In genomic region chr12:110174373-110174996, GRCh38 we compare ENCODE assay signal across 28 cellular contexts. TPM values are rescaled to one million over a fixed set of nuclear protein-coding genes. Genes with fewer than 3 reads are reported as not detected.
DNase-seq lines count a peak whose midpoint lies in the region; ATAC-seq and TF ChIP-seq lines count a peak whose summit lies in the region.
"Had no signal": no experiment of that assay in that cellular context is flagged by ENCODE, and none has a peak within 500 bp of the region (broad histone marks: within the 10 kb centered on the region; RNA-seq: fewer than 3 reads in every experiment).

No MANE protein-coding gene starts in this region.

- H3K56ac ChIP-seq in mesendoderm (ENCODE audit: low read length) = no peak overlapping the region

- H2BK120ac ChIP-seq in mesendoderm (ENCODE audit: low read depth, low read length) = no peak overlapping the region

- H3K9me3 ChIP-seq in gastrocnemius medialis (no peaks in the 10 kb centered on the region), hepatocyte (ENCODE audit: low read depth) (no peaks in the 10 kb centered on the region)
- H3K9me3 ChIP-seq: prostate gland, sigmoid colon, upper lobe of right lung had no signal

- intact Hi-C loops in gastrocnemius medialis (cut with DNase I; ENCODE audit: low total_unique reads) = loop anchor here (5.0 kb wide), 1 partner anchor 48 kb away; no protein-coding TSS in a partner anchor

- H2BK15ac ChIP-seq in mesendoderm (replicated peaks; ENCODE audit: low read depth) = no peak overlapping the region

- no peaks in the 10 kb centered on the region for H3K79me1 ChIP-seq in mesendoderm (ENCODE audit: low read length)

- no peak for TF ChIP-seq POLR2A in gastrocnemius medialis (IDR thresholded peaks at IDR 0.05)

- peak; percentile 21 to 81 for DNase-seq in NCI-H2081 (lab: John Stamatoyannopoulos, UW)
- no peak for DNase-seq in NCI-H2081 treated with DMSO at 0.1 percent for 48 hours (lab: John Stamatoyannopoulos, UW)
- peak; percentile 19 for DNase-seq in NCI-H1694 treated with DMSO at 0.1 percent for 48 hours (lab: John Stamatoyannopoulos, UW)
- no peak for DNase-seq in gastrocnemius medialis
- no peak for DNase-seq in mesendoderm
- no peak for DNase-seq in pons (ENCODE audit: low spot score)
- DNase-seq in hepatocyte (ENCODE audit: low spot score) = no peak
- DNase-seq: activated B cell treated with CpG ODN at 0.5 μM for 24 hours; activated CD4-positive, alpha-beta T cell treated with anti-CD3 and anti-CD28 coated beads, Interleukin-2, amount 10 ng/mL, durations not matched to agents 7 days and 5 days; activated effector memory CD4-positive, alpha-beta T cell treated with anti-CD3 and anti-CD28 coated beads, Interleukin-2, amount 50 U/mL, for 16 hours; activated naive CD8-positive, alpha-beta T cell treated with anti-CD3 and anti-CD28 coated beads for 36 hours; central memory CD4-positive, alpha-beta T cell; COR-L47; cortex of kidney; effector memory CD4-positive, alpha-beta T cell; Kasumi-1; NCI-H1417 treated with DMSO at 0.1 percent for 48 hours; SIG-M5; sigmoid colon; stimulated activated CD4-positive, alpha-beta T cell treated with anti-CD3 and anti-CD28 coated beads, Interleukin-4, amount 100 ng/mL, for 4 hours; substantia nigra; T-cell; upper lobe of right lung had no signal

- no peak overlapping the region for H3K18ac ChIP-seq in mesendoderm (ENCODE audit: low read length)

- peaks cover 48 to 54% of the 10 kb centered on the region in 2 donors for H3K4me1 ChIP-seq in gastrocnemius medialis
- H3K4me1 ChIP-seq in mesendoderm (ENCODE audit: control insufficient read depth, low read depth, low read length) = no peaks in the 10 kb centered on the region
- H3K4me1 ChIP-seq in hepatocyte (ENCODE audit: insufficient read depth) = peaks cover 12% of the 10 kb centered on the region
- H3K4me1 ChIP-seq: prostate gland, upper lobe of right lung had no signal

- H4K8ac ChIP-seq in mesendoderm (ENCODE audit: low read depth, low read length) = no peak overlapping the region

- H3K4me2 ChIP-seq in mesendoderm (ENCODE audit: low read length) = no peak overlapping the region
- H3K4me2 ChIP-seq in hepatocyte = no peak overlapping the region

- H3K4me3 ChIP-seq in gastrocnemius medialis (no peak overlapping the region), mesendoderm (ENCODE audit: low read length) (no peak overlapping the region), hepatocyte (no peak overlapping the region)
- H3K4me3 ChIP-seq: prostate gland, sigmoid colon, upper lobe of right lung had no signal

- no peaks in the 10 kb centered on the region for H4K20me1 ChIP-seq in hepatocyte (ENCODE audit: insufficient read depth, poor library complexity, severe bottlenecking)

- H2BK5ac ChIP-seq in mesendoderm (ENCODE audit: low read length) = no peak overlapping the region

- H3K9me2 ChIP-seq in hepatocyte (replicated peaks; ENCODE audit: insufficient read depth) = no peaks in the 10 kb centered on the region

- no CpG with 5 or more reads among the region's 6 CpGs for WGBS in mesendoderm (ENCODE audit: extremely low coverage, insufficient coverage, low lambda C conversion rate)
- 79% methylated on average over 6 of the region's 6 CpGs for WGBS in hepatocyte (ENCODE audit: low lambda C conversion rate, missing lambda C conversion rate)

- H3K9ac ChIP-seq in mesendoderm (ENCODE audit: low read length) = no peak overlapping the region

- H4K5ac ChIP-seq in mesendoderm (ENCODE audit: low read length) = no peak overlapping the region

- H2AK5ac ChIP-seq in mesendoderm (ENCODE audit: low read length) = no peak overlapping the region

- in situ Hi-C loops in gastrocnemius medialis (cut with MboI; ENCODE audit: low sequenced_read_pairs in 4 of 4) = no loop called here

- H3K36me3 ChIP-seq in gastrocnemius medialis (no peaks in the 10 kb centered on the region), mesendoderm (ENCODE audit: control insufficient read depth, insufficient read depth, low read length) (no peaks in the 10 kb centered on the region), hepatocyte (replicated peaks; ENCODE audit: insufficient read depth, low read depth) (no peaks in the 10 kb centered on the region)
- H3K36me3 ChIP-seq: prostate gland, upper lobe of right lung had no signal

- H3K4ac ChIP-seq in mesendoderm (ENCODE audit: low read depth, low read length) = no peak overlapping the region

- H2AFZ ChIP-seq in hepatocyte = no peak overlapping the region

- no peak overlapping the region for H3K23ac ChIP-seq in mesendoderm (ENCODE audit: low read length)

- ATAC-seq in gastrocnemius medialis = no peak
- ATAC-seq: T-cell, upper lobe of right lung had no signal

- H3K27ac ChIP-seq in VCaP (peak overlapping the region; percentile 8; the same call in 1 of the 2 replicates), gastrocnemius medialis (peak overlapping the region; percentile 58 to 78 (median 63)), mesendoderm (ENCODE audit: low read depth, low read length) (no peak overlapping the region), hepatocyte (no peak overlapping the region)
- H3K27ac ChIP-seq: 22Rv1, C4-2B, epithelial cell of prostate, prostate gland, sigmoid colon, upper lobe of right lung had no signal

- H3K79me2 ChIP-seq in mesendoderm (ENCODE audit: control insufficient read depth, insufficient read depth, low read length) = no peaks in the 10 kb centered on the region
- H3K79me2 ChIP-seq in hepatocyte = no peaks in the 10 kb centered on the region

- H3K27me3 ChIP-seq in gastrocnemius medialis (no peaks in the 10 kb centered on the region), mesendoderm (ENCODE audit: insufficient read depth, low read length, poor library complexity) (no peaks in the 10 kb centered on the region), hepatocyte (no peaks in the 10 kb centered on the region)
- H3K27me3 ChIP-seq: sigmoid colon, upper lobe of right lung had no signal

- no peak for TF ChIP-seq CTCF in VCaP (conservative IDR thresholded peaks at IDR 0.05)
- no peak for TF ChIP-seq CTCF in gastrocnemius medialis (IDR thresholded peaks at IDR 0.05 in 4 of 5, conservative IDR thresholded peaks at IDR 0.05 in 1 of 5)
- TF ChIP-seq CTCF in hepatocyte (IDR thresholded peaks at IDR 0.05; ENCODE audit: poor library complexity) = no peak

RNA-seq across cellular contexts. Expression of gene IFT81, which starts 50.3 kb away (rescaled TPM):
- total RNA-seq in gastrocnemius medialis (1 to 10 TPM; 3.3 to 4.5 (median 3.7) TPM), hepatocyte (13.7 and 14.6 TPM in 2 replicates)
- 7.0 TPM for polyA plus RNA-seq in mesendoderm (2013, experiment 1 of 2)
- 6.3 TPM for polyA plus RNA-seq in mesendoderm (2013, experiment 2 of 2)
- 10.4 and 12.6 TPM in 2 replicates for polyA plus RNA-seq in hepatocyte

Comparison
In these comparisons a context has a peak if more than half of its experiments do, and no peak if none do; other contexts are left out.
1. DNase-seq: peak in NCI-H2081 (2 of 2) and NCI-H1694 treated with DMSO at 0.1 percent for 48 hours (single experiment); none in NCI-H2081 treated with DMSO at 0.1 percent for 48 hours (single experiment), gastrocnemius medialis (0 of 2), mesendoderm (single experiment), pons (single experiment) and hepatocyte (single experiment).
2. H3K27ac ChIP-seq: peak in VCaP (single experiment) and gastrocnemius medialis (4 of 4); none in mesendoderm (single experiment) and hepatocyte (single experiment).